8 cellular contexts compared by ENCODE assay signal in the genomic region with DNA sequence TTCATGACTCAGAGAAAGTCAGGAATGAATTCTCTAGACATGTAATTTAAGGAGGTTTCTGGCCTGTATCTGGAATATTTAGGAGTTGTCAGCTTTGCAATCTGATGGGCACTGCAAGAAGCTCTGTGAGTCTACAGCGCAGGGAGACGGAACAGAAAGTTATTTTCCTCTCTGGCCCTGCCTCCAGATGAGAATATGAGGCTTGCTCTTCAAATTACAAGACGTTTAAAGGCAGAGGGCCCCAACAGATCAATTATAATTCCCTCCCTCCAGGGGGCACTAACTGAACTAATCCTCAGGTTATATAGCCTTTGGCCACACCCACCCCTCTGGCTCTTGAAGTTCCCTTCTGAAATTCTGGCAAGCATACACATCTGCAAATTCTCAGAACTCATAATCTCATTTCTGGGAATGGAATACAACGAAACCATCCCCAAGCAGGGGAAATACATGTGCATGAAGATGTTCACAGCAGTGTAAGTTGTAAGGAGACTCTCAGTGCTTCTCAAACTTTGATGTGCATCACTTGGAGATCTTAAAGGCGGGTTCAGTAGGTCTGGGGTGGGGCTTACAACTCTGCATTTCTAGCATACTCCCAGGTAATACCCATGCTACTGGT.
DNase-seq lines count a peak whose midpoint lies in the region; ATAC-seq lines count a peak whose summit lies in the region.

No MANE protein-coding gene starts in this region.

- intact Hi-C loops in Right ventricle myocardium superior (cut with DNase I): no loop called here

- peak; percentile 54 for DNase-seq in NCI-H748 (lab: John Stamatoyannopoulos, UW; ENCODE audit: unreplicated experiment)
- DNase-seq in NCI-H748 treated with DMSO at 0.1 percent for 48 hours (lab: John Stamatoyannopoulos, UW): no peak
- DNase-seq in NCI-H446 treated with DMSO at 0.1 percent for 48 hours (lab: John Stamatoyannopoulos, UW): peak; percentile 15
- peak; percentile 52 for DNase-seq in activated T-cell treated with anti-CD3 and anti-CD28 coated beads for 4 hours
- peak; percentile 52 for DNase-seq in Right ventricle myocardium superior
- peak; percentile 59 for DNase-seq in stimulated activated CD4-positive, alpha-beta T cell treated with anti-CD3 and anti-CD28 coated beads, Interleukin-1b, Interleukin-23, amount 100 ng/mL, for 48 hours

- ATAC-seq in HG02610 (IDR thresholded peaks at IDR 0.05; ENCODE audit: unreplicated experiment) (peak; percentile 74), Right ventricle myocardium superior (ENCODE audit: poor library complexity) (peak; percentile 90), HG03097 (IDR thresholded peaks at IDR 0.05; ENCODE audit: low FRiP score, unreplicated experiment) (no peak)
